In the genomic region with DNA sequence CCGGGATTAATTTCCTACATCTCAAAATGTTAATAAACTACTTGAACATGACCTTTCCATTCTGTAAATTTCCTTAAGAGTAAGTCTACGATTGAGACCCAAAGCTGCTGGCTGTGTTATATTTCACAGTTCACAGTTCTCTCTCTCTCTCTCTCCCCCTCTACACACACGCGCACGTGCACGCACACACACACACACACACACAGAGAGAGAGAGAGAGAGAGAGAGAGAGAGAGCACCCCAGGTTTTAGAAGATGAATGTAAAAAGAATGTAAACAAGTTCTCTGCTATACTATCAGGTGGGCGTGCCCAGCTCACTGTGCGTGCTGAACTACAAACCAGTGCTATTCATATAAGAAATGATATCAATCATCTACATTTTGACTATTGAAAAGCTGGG, we compare ENCODE assay signal across 1 cellular context.
A peak's percentile ranks its signal among the peaks of the same experiment; 100 is the strongest.
TF ChIP-seq lines count a peak whose summit lies in the region.

No MANE protein-coding gene starts in this region.

TF ChIP-seq in H1, 55 proteins besides CTCF, POLR2A, EP300 and RAD21:
- TF ChIP-seq RBBP5 (IDR thresholded peaks at IDR 0.05; ENCODE audit: borderline replicate concordance, low read depth, low read length) = no peak
- TF ChIP-seq, protein P1, sequence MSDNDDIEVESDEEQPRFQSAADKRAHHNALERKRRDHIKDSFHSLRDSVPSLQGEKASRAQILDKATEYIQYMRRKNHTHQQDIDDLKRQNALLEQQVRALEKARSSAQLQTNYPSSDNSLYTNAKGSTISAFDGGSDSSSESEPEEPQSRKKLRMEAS (IDR thresholded peaks at IDR 0.05) = peak; percentile 43; the same call in 1 of the 2 replicates
- TF ChIP-seq JUND (IDR thresholded peaks at IDR 0.05; ENCODE audit: low read length) = peak; percentile 85
TF ChIP-seq in H1: peak in this region for 2.
